Comparison of ENCODE assay signal across 8 cellular contexts in the genomic region with DNA sequence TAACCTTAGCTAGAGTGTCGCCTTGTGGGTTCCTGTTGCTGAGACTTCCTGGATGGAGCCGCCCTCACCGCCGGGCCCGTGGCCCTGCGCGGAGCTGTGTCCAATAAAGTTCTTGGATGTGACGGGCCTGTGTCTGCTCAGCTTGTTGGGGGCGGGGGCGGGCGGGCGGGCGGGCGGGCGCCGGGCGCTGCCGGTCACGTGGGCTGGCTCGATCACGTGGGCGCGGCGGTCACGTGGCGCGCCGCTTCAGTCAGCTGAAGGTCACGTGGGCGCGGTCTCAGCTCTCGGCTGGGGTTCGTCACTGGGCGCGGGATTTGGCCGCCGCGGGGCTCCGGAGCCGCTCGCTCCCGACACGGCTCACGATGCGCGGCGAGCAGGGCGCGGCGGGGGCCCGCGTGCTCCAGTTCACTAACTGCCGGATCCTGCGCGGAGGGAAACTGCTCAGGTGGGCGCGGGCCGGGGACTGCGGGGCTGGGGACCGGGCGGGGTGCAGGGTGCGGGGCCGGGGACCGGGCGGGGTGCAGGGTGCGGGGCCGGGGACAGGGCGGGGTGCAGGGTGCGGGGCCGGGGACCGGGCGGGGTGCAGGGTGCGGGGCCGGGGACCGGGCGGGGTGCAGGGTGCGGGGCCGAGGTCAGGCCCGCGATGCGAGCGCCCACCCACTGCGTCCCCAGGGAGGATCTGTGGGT. TPM values are rescaled to one million over a fixed set of nuclear protein-coding genes. Genes with fewer than 3 reads are reported as not detected.
DNase-seq lines count a peak whose midpoint lies in the region; ATAC-seq, FAIRE-seq and TF ChIP-seq lines count a peak whose summit lies in the region.

Gene AMDHD2, plus strand, starts transcription at position 275 of the 687 bp plus-strand sequence. Its CDS starts 88 bp downstream, at position 363.

- POLR2A ChIA-PET in activated naive CD8-positive, alpha-beta T cell treated with anti-CD3 and anti-CD28 coated beads, Interleukin-2, amount 10 ng/mL, durations not matched to agents 7 days and 5 days (lab: Charles Lee): interaction anchor here (0.6 to 3.3 kb wide), 13 partner anchors 9 to 305 kb away, joined by 3 to 69 read pairs (median 3); partner anchors contain the start of genes ABCA3, CCNF, CEMP1 and PDPK1

- peak within 1 kb of the TSS; percentile 83 for H3K4me3 Mint-ChIP-seq in activated naive CD8-positive, alpha-beta T cell treated with anti-CD3 and anti-CD28 coated beads, Interleukin-2, amount 10 ng/mL, durations not matched to agents 7 days and 5 days

- TF ChIP-seq CTCF in pancreas (IDR thresholded peaks at IDR 0.05): no peak
- no peak for TF ChIP-seq CTCF in thoracic aorta (IDR thresholded peaks at IDR 0.05)

- peak within 1 kb of the TSS; percentile 38 to 58 (median 47) for H3K4me3 ChIP-seq in pancreas
- peak within 1 kb of the TSS; percentile 70 for H3K4me3 ChIP-seq in thoracic aorta

- no peaks in the 10 kb centered on the region for H3K9me3 Mint-ChIP-seq in activated naive CD8-positive, alpha-beta T cell treated with anti-CD3 and anti-CD28 coated beads, Interleukin-2, amount 10 ng/mL, durations not matched to agents 7 days and 5 days

- H3K27ac Mint-ChIP-seq in activated naive CD8-positive, alpha-beta T cell treated with anti-CD3 and anti-CD28 coated beads, Interleukin-2, amount 10 ng/mL, durations not matched to agents 7 days and 5 days: peak within 1 kb of the TSS; percentile 93

- H3K4me1 ChIP-seq in pancreas (peaks cover 13 to 35% (median 31%) of the 10 kb centered on the region in 3 donors), thoracic aorta (ENCODE audit: control insufficient read depth in 1 of 2, low read depth in 2 of 2) (peaks cover 43 to 57% of the 10 kb centered on the region in 2 donors)

- intact Hi-C loops in Right ventricle myocardium inferior (cut with DNase I): no loop called here
- intact Hi-C loops in pancreas (cut with DNase I): no loop called here

- WGBS in pancreas, 2 donors: 0 to 1% methylated on average over 40 to 83 of the region's 83 CpGs

- H3K36me3 Mint-ChIP-seq in activated naive CD8-positive, alpha-beta T cell treated with anti-CD3 and anti-CD28 coated beads, Interleukin-2, amount 10 ng/mL, durations not matched to agents 7 days and 5 days: peaks cover 16% of the 10 kb centered on the region

- H3K9me3 ChIP-seq in pancreas: no peaks in the 10 kb centered on the region
- H3K9me3 ChIP-seq in thoracic aorta: no peaks in the 10 kb centered on the region

- ATAC-seq in GM21723 (IDR thresholded peaks at IDR 0.05; ENCODE audit: unreplicated experiment): peak; percentile 39
- peak; percentile 64 for ATAC-seq in activated naive CD8-positive, alpha-beta T cell treated with anti-CD3 and anti-CD28 coated beads, Interleukin-2, amount 10 ng/mL, durations not matched to agents 7 days and 5 days (ENCODE audit: low read depth)
- peak; percentile 78 for ATAC-seq in Right ventricle myocardium inferior
- ATAC-seq in pancreas: peak; percentile 65 to 79 (median 68)
- ATAC-seq in thoracic aorta (ENCODE audit: insufficient number of reproducible peaks, low FRiP score, low read depth): peak; percentile 45

- H3K36me3 ChIP-seq in pancreas: no peaks in the 10 kb centered on the region
- H3K36me3 ChIP-seq in thoracic aorta: peaks cover 8% of the 10 kb centered on the region

- H3K27me3 Mint-ChIP-seq in activated naive CD8-positive, alpha-beta T cell treated with anti-CD3 and anti-CD28 coated beads, Interleukin-2, amount 10 ng/mL, durations not matched to agents 7 days and 5 days: no peaks in the 10 kb centered on the region

- H3K27me3 ChIP-seq in pancreas (no peaks in the 10 kb centered on the region), thoracic aorta (replicated peaks; ENCODE audit: insufficient read depth) (no peaks in the 10 kb centered on the region)

- DNase-seq in C1 segment of cervical spinal cord (lab: John Stamatoyannopoulos, UW): peak in 13 of 14 donors; percentile 40 to 90 (median 80)
- peak; percentile 61 for DNase-seq in NCI-H1105 (lab: John Stamatoyannopoulos, UW)
- peak; percentile 39 to 58 for DNase-seq in SW 1271 (lab: John Stamatoyannopoulos, UW)
- DNase-seq in activated naive CD8-positive, alpha-beta T cell treated with anti-CD3 and anti-CD28 coated beads, Interleukin-2, amount 10 ng/mL, durations not matched to agents 7 days and 5 days: peak; percentile 92
- DNase-seq in Right ventricle myocardium inferior (ENCODE audit: missing footprints): peak; percentile 96
- peak; percentile 85 to 94 (median 90) for DNase-seq in pancreas
- DNase-seq in thoracic aorta (ENCODE audit: low spot score): peak; percentile 77

- no peak for FAIRE-seq in pancreas (lab: Jason Lieb, UNC)

- H3K4me1 Mint-ChIP-seq in activated naive CD8-positive, alpha-beta T cell treated with anti-CD3 and anti-CD28 coated beads, Interleukin-2, amount 10 ng/mL, durations not matched to agents 7 days and 5 days: peaks cover 34% of the 10 kb centered on the region

- H3K27ac ChIP-seq in pancreas (peak within 1 kb of the TSS in 2 of 4 donors; percentile 61 to 67), thoracic aorta (peak within 1 kb of the TSS; percentile 74 to 76)

RNA-seq across cellular contexts. Expression of gene AMDHD2, which starts in this region (rescaled TPM):
- total RNA-seq in activated naive CD8-positive, alpha-beta T cell treated with anti-CD3 and anti-CD28 coated beads, Interleukin-2, amount 10 ng/mL, durations not matched to agents 7 days and 5 days: 10 to 100 TPM; 74.0 to 75.4 TPM
- 16.2 TPM for total RNA-seq in Right ventricle myocardium inferior
- total RNA-seq in pancreas: 10 to 100 TPM in 4 of 6 donors, 1 to 10 TPM in 2; 8.0 to 18.7 (median 10.9) TPM
- polyA plus RNA-seq in pancreas: 10 to 100 TPM; 27.7 to 36.3 TPM
- total RNA-seq in thoracic aorta: 10 to 100 TPM; 42.6 to 67.0 TPM
